24 cellular contexts compared by ENCODE assay signal in the genomic region with DNA sequence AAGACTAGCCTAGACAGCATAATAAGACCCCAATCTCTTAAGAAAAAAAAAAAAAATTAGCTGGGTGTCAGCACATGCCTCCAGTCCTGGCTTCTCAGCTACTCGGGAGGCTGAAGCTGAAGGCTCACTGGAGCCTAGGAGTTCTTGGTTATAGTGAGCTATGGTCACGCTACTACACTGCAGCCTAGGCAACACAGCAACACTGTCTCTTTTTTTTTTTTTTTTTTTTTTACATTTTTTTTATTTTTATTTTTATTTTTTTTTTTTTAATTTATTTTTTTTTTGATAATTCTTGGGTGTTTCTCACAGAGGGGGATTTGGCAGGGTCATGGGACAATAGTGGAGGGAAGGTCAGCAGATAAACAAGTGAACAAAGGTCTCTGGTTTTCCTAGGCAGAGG. TPM values are rescaled to one million over a fixed set of nuclear protein-coding genes. Genes with fewer than 3 reads are reported as not detected.
"Had no signal": no experiment of that assay in that cellular context is flagged by ENCODE, and none has a peak within 500 bp of the region (broad histone marks: within the 10 kb centered on the region; RNA-seq: fewer than 3 reads in every experiment).

No MANE protein-coding gene starts in this region.

- H3K27me3 Mint-ChIP-seq: activated B cell treated with CpG ODN at 0.5 μM for 24 hours; activated CD4-positive, alpha-beta memory T cell treated with anti-CD3 and anti-CD28 coated beads, Interleukin-2, amount 10 ng/mL, durations not matched to agents 7 days and 5 days; activated naive CD4-positive, alpha-beta T cell treated with anti-CD3 and anti-CD28 coated beads, Interleukin-2, amount 10 ng/mL, durations not matched to agents 7 days and 5 days; activated naive CD8-positive, alpha-beta T cell treated with anti-CD3 and anti-CD28 coated beads for 36 hours had no signal

- H3K27ac ChIP-seq: brain microvascular endothelial cell, cardiac muscle cell, Peyer's patch had no signal

- H3K27ac Mint-ChIP-seq: activated B cell treated with CpG ODN at 0.5 μM for 24 hours; activated CD4-positive, alpha-beta memory T cell treated with anti-CD3 and anti-CD28 coated beads, Interleukin-2, amount 10 ng/mL, durations not matched to agents 7 days and 5 days; activated naive CD4-positive, alpha-beta T cell treated with anti-CD3 and anti-CD28 coated beads, Interleukin-2, amount 10 ng/mL, durations not matched to agents 7 days and 5 days; activated naive CD8-positive, alpha-beta T cell treated with anti-CD3 and anti-CD28 coated beads for 36 hours; activated T-helper 2 cell treated with anti-CD3 and anti-CD28 coated beads, Interferon-gamma antibody, Interleukin-2, Interleukin-4, amounts not matched to agents 10 μg/mL and 5 μg/mL and 100 μg/mL, durations not matched to agents 14 hours and 24 hours and 36 hours; T-helper 1 cell treated with Interleukin-12 subunit alpha and Interleukin-12 subunit beta and Interleukin-4 antibody, amounts not matched to agents 30 μg/mL and 1 μg/mL, for 36 hours had no signal

- H3K9me3 ChIP-seq: Peyer's patch had no signal

- ATAC-seq: activated T-cell treated with anti-CD3 and anti-CD28 coated beads, Interleukin-2, amount 50 U/mL, for 72 hours had no signal

- H3K9me3 Mint-ChIP-seq: activated B cell treated with CpG ODN at 0.5 μM for 24 hours; activated CD4-positive, alpha-beta memory T cell treated with anti-CD3 and anti-CD28 coated beads, Interleukin-2, amount 10 ng/mL, durations not matched to agents 7 days and 5 days; activated naive CD4-positive, alpha-beta T cell treated with anti-CD3 and anti-CD28 coated beads, Interleukin-2, amount 10 ng/mL, durations not matched to agents 7 days and 5 days; activated naive CD8-positive, alpha-beta T cell treated with anti-CD3 and anti-CD28 coated beads for 36 hours; activated T-cell treated with anti-CD3 and anti-CD28 coated beads, Interleukin-2, amount 50 U/mL, for 72 hours; activated T-helper 2 cell treated with anti-CD3 and anti-CD28 coated beads, Interferon-gamma antibody, Interleukin-2, Interleukin-4, amounts not matched to agents 10 μg/mL and 5 μg/mL and 100 μg/mL, durations not matched to agents 14 hours and 24 hours and 36 hours; T-helper 1 cell treated with Interleukin-12 subunit alpha and Interleukin-12 subunit beta and Interleukin-4 antibody, amounts not matched to agents 30 μg/mL and 1 μg/mL, for 36 hours had no signal

- H3K27me3 ChIP-seq: brain microvascular endothelial cell, cardiac muscle cell, Peyer's patch had no signal

- DNase-seq: activated B cell treated with CpG ODN at 0.5 μM for 24 hours; activated CD4-positive, alpha-beta memory T cell treated with anti-CD3 and anti-CD28 coated beads, Interleukin-2, amount 10 ng/mL, durations not matched to agents 7 days and 5 days; activated CD4-positive, alpha-beta T cell treated with anti-CD3 and anti-CD28 coated beads for 1 hour; activated CD4-positive, alpha-beta T cell treated with anti-CD3 and anti-CD28 coated beads, Interleukin-2, amount 50 U/mL, for 1 hour; activated gamma-delta T cell treated with Interleukin-2 at 50 U/mL for 16 hours; activated naive CD4-positive, alpha-beta T cell treated with anti-CD3 and anti-CD28 coated beads, Interleukin-2, amount 10 ng/mL, durations not matched to agents 7 days and 5 days; activated naive CD8-positive, alpha-beta T cell treated with anti-CD3 and anti-CD28 coated beads for 36 hours; activated T-cell treated with anti-CD3 and anti-CD28 coated beads for 4 hours; activated T-cell treated with anti-CD3 and anti-CD28 coated beads, Interleukin-2, amount 50 U/mL, for 72 hours; brain microvascular endothelial cell; Kasumi-1; KBM-7; NCI-H146; NCI-H187 treated with DMSO at 0.1 percent for 48 hours; NCI-H2081 treated with DMSO at 0.1 percent for 48 hours; NCI-H2171 treated with DMSO at 0.1 percent for 48 hours; NCI-H226; NCI-H526; NCI-H774; Peyer's patch; SHP77 had no signal

- H3K4me3 ChIP-seq: cardiac muscle cell, Peyer's patch had no signal

- H3K4me3 Mint-ChIP-seq: activated B cell treated with CpG ODN at 0.5 μM for 24 hours; activated CD4-positive, alpha-beta memory T cell treated with anti-CD3 and anti-CD28 coated beads, Interleukin-2, amount 10 ng/mL, durations not matched to agents 7 days and 5 days; activated naive CD4-positive, alpha-beta T cell treated with anti-CD3 and anti-CD28 coated beads, Interleukin-2, amount 10 ng/mL, durations not matched to agents 7 days and 5 days; activated naive CD8-positive, alpha-beta T cell treated with anti-CD3 and anti-CD28 coated beads for 36 hours; activated T-cell treated with anti-CD3 and anti-CD28 coated beads, Interleukin-2, amount 50 U/mL, for 72 hours; T-helper 1 cell treated with Interleukin-12 subunit alpha and Interleukin-12 subunit beta and Interleukin-4 antibody, amounts not matched to agents 30 μg/mL and 1 μg/mL, for 36 hours had no signal

- H3K4me1 Mint-ChIP-seq: activated B cell treated with CpG ODN at 0.5 μM for 24 hours; activated CD4-positive, alpha-beta memory T cell treated with anti-CD3 and anti-CD28 coated beads, Interleukin-2, amount 10 ng/mL, durations not matched to agents 7 days and 5 days; activated naive CD4-positive, alpha-beta T cell treated with anti-CD3 and anti-CD28 coated beads, Interleukin-2, amount 10 ng/mL, durations not matched to agents 7 days and 5 days had no signal

- H3K36me3 ChIP-seq: Peyer's patch had no signal

RNA-seq across cellular contexts. Expression of a gene that starts 54.5 kb away (rescaled TPM):
- total RNA-seq: Peyer's patch had no signal
